Comparison of ENCODE assay signal across 35 cellular contexts in the genomic region with DNA sequence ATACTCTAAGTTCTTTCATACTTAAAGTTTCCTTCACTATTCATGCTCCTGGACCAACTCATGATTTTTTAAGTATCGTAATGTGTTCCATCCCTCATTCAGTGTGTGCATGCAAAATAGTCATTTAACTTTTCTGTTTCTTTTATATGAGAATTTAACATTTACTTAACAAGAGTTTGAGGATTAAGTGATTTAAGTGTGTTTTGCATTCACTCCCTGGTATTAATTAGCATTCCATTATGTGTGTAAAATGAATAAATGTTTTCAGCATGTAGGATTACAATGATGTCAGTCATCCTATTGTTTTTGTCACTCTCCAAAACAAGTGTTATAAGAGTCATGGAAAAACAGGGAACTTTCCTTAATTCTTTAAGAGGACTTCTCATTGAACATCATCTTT.
"Had no signal": no experiment of that assay in that cellular context is flagged by ENCODE, and none has a peak within 500 bp of the region (broad histone marks: within the 10 kb centered on the region; RNA-seq: fewer than 3 reads in every experiment).

No MANE protein-coding gene starts in this region.

- H3K4me3 ChIP-seq: MG63 had no signal

- DNase-seq: Karpas-422, Kasumi-1, MG63, MM.1S, MV-4-11, NCI-H1048, NCI-H1092, NCI-H1092 treated with DMSO at 0.1 percent for 48 hours, NCI-H1105, NCI-H1105 treated with DMSO at 0.1 percent for 48 hours, NCI-H1417, NCI-H1417 treated with DMSO at 0.1 percent for 48 hours, NCI-H1436, NCI-H1436 treated with DMSO at 0.1 percent for 48 hours, NCI-H146, NCI-H1694, NCI-H1694 treated with DMSO at 0.1 percent for 48 hours, NCI-H187, NCI-H187 treated with DMSO at 0.1 percent for 48 hours, NCI-H1930, NCI-H2029, NCI-H2029 treated with DMSO at 0.1 percent for 48 hours, NCI-H2081, NCI-H2081 treated with DMSO at 0.1 percent for 48 hours, NCI-H2107, NCI-H2171, NCI-H2171 treated with DMSO at 0.1 percent for 48 hours, NCI-H2227 treated with DMSO at 0.1 percent for 48 hours, NCI-H226, NCI-H345, NCI-H446, NCI-H446 treated with DMSO at 0.1 percent for 48 hours, NCI-H510A, NCI-H510A treated with DMSO at 0.1 percent for 48 hours, NCI-H524 had no signal

- H3K9me3 ChIP-seq: MG63 had no signal

- H3K27me3 ChIP-seq: MG63 had no signal

- H3K36me3 ChIP-seq: MG63 had no signal
